ENCODE assay signal across 8 cellular contexts in genomic region chr16:15476971-15477370, GRCh38. TPM values are rescaled to one million over a fixed set of nuclear protein-coding genes. Genes with fewer than 3 reads are reported as not detected.
DNase-seq lines count a peak whose midpoint lies in the region; ATAC-seq lines count a peak whose summit lies in the region.
"Not testable (repeated sequence)": the region's sequence is repeated elsewhere in the genome, so short reads cannot be mapped to it uniquely, and the experiment has no call there.
"Had no signal": no experiment of that assay in that cellular context is flagged by ENCODE, and none has a peak within 500 bp of the region (broad histone marks: within the 10 kb centered on the region; RNA-seq: fewer than 3 reads in every experiment).

No MANE protein-coding gene starts in this region.

- H3K4me1 Mint-ChIP-seq in activated CD4-positive, alpha-beta T cell treated with anti-CD3 and anti-CD28 coated beads for 36 hours, result peaks cover 16% of the 10 kb centered on the region
- H3K4me1 Mint-ChIP-seq in activated CD4-positive, alpha-beta memory T cell treated with anti-CD3 and anti-CD28 coated beads for 36 hours (ENCODE audit: low read depth), result peaks cover 12% of the 10 kb centered on the region
- peaks cover 11% of the 10 kb centered on the region for H3K4me1 Mint-ChIP-seq in activated T-cell treated with anti-CD3 and anti-CD28 coated beads, Interleukin-2, amount 50 U/mL, for 4 hours (ENCODE audit: low read depth)
- peaks cover 18% of the 10 kb centered on the region for H3K4me1 Mint-ChIP-seq in activated naive CD4-positive, alpha-beta T cell treated with anti-CD3 and anti-CD28 coated beads for 36 hours (ENCODE audit: low read depth)
- peaks cover 16% of the 10 kb centered on the region for H3K4me1 Mint-ChIP-seq in activated naive CD8-positive, alpha-beta T cell treated with anti-CD3 and anti-CD28 coated beads for 36 hours
- peaks cover 19% of the 10 kb centered on the region for H3K4me1 Mint-ChIP-seq in stimulated activated memory B cell treated with anti-CD40 and anti-IgM and Interleukin-4, amounts not matched to agents 10 μg/mL and 1 μg/mL and 100 μg/mL, for 72 hours

- peak; percentile 15 for DNase-seq in activated CD4-positive, alpha-beta T cell treated with anti-CD3 and anti-CD28 coated beads for 36 hours
- DNase-seq in activated CD4-positive, alpha-beta memory T cell treated with anti-CD3 and anti-CD28 coated beads for 36 hours; activated T-cell treated with anti-CD3 and anti-CD28 coated beads, Interleukin-2, amount 50 U/mL, for 4 hours; activated naive CD8-positive, alpha-beta T cell treated with anti-CD3 and anti-CD28 coated beads for 36 hours: not testable (repeated sequence)
- DNase-seq in activated naive CD4-positive, alpha-beta T cell treated with anti-CD3 and anti-CD28 coated beads for 36 hours, result peak; percentile 46
- peak; percentile 40 for DNase-seq in stimulated activated CD4-positive, alpha-beta T cell treated with anti-CD3 and anti-CD28 coated beads, Interleukin-1b, Interleukin-23, amount 100 ng/mL, for 48 hours

- ATAC-seq in activated CD4-positive, alpha-beta T cell treated with anti-CD3 and anti-CD28 coated beads for 36 hours, result peak; percentile 37
- ATAC-seq in activated T-cell treated with anti-CD3 and anti-CD28 coated beads, Interleukin-2, amount 50 U/mL, for 4 hours, result peak; percentile 32 to 53
- not testable (repeated sequence) for ATAC-seq in stimulated activated memory B cell treated with anti-CD40 and anti-IgM and Interleukin-4, amounts not matched to agents 10 μg/mL and 1 μg/mL and 100 μg/mL, for 72 hours

- H3K36me3 Mint-ChIP-seq in activated CD4-positive, alpha-beta T cell treated with anti-CD3 and anti-CD28 coated beads for 36 hours (ENCODE audit: low read depth); activated CD4-positive, alpha-beta memory T cell treated with anti-CD3 and anti-CD28 coated beads for 36 hours; activated T-cell treated with anti-CD3 and anti-CD28 coated beads, Interleukin-2, amount 50 U/mL, for 4 hours (ENCODE audit: insufficient read depth); activated naive CD4-positive, alpha-beta T cell treated with anti-CD3 and anti-CD28 coated beads for 36 hours (ENCODE audit: low read depth): not testable (repeated sequence)
- H3K36me3 Mint-ChIP-seq in activated naive CD8-positive, alpha-beta T cell treated with anti-CD3 and anti-CD28 coated beads for 36 hours, result peaks cover 15% of the 10 kb centered on the region
- H3K36me3 Mint-ChIP-seq in stimulated activated memory B cell treated with anti-CD40 and anti-IgM and Interleukin-4, amounts not matched to agents 10 μg/mL and 1 μg/mL and 100 μg/mL, for 72 hours, result peaks cover 13% of the 10 kb centered on the region

- intact Hi-C loops in activated CD4-positive, alpha-beta T cell treated with anti-CD3 and anti-CD28 coated beads for 36 hours (cut with DNase I, micrococcal nuclease); activated CD4-positive, alpha-beta memory T cell treated with anti-CD3 and anti-CD28 coated beads for 36 hours (cut with micrococcal nuclease): not testable (repeated sequence)
- intact Hi-C loops in activated naive CD4-positive, alpha-beta T cell treated with anti-CD3 and anti-CD28 coated beads for 36 hours (cut with micrococcal nuclease), result loop anchor here (5.0 kb wide), 2 partner anchors 115 to 165 kb away; partner anchors contain the start of gene MARF1

- CTCF ChIA-PET in activated CD4-positive, alpha-beta T cell treated with anti-CD3 and anti-CD28 coated beads for 36 hours (lab: Charles Lee), result interaction anchor here (0.7 to 1.6 kb wide), 2 partner anchors 95 to 172 kb away, joined by 4 read pairs; no protein-coding TSS in a partner anchor
- CTCF ChIA-PET in activated CD4-positive, alpha-beta memory T cell treated with anti-CD3 and anti-CD28 coated beads for 36 hours (lab: Charles Lee); activated naive CD4-positive, alpha-beta T cell treated with anti-CD3 and anti-CD28 coated beads for 36 hours (lab: Charles Lee): not testable (repeated sequence)

- H3K4me3 Mint-ChIP-seq in activated CD4-positive, alpha-beta T cell treated with anti-CD3 and anti-CD28 coated beads for 36 hours; activated CD4-positive, alpha-beta memory T cell treated with anti-CD3 and anti-CD28 coated beads for 36 hours; activated naive CD4-positive, alpha-beta T cell treated with anti-CD3 and anti-CD28 coated beads for 36 hours; activated naive CD8-positive, alpha-beta T cell treated with anti-CD3 and anti-CD28 coated beads for 36 hours; stimulated activated memory B cell treated with anti-CD40 and anti-IgM and Interleukin-4, amounts not matched to agents 10 μg/mL and 1 μg/mL and 100 μg/mL, for 72 hours: not testable (repeated sequence)
- H3K4me3 Mint-ChIP-seq in activated T-cell treated with anti-CD3 and anti-CD28 coated beads, Interleukin-2, amount 50 U/mL, for 4 hours, result peak overlapping the region; percentile 16

- not testable (repeated sequence) for H3K27ac Mint-ChIP-seq in activated CD4-positive, alpha-beta T cell treated with anti-CD3 and anti-CD28 coated beads for 36 hours
- peak overlapping the region; percentile 59 for H3K27ac Mint-ChIP-seq in activated CD4-positive, alpha-beta memory T cell treated with anti-CD3 and anti-CD28 coated beads for 36 hours
- H3K27ac Mint-ChIP-seq in activated naive CD4-positive, alpha-beta T cell treated with anti-CD3 and anti-CD28 coated beads for 36 hours, result peak overlapping the region; percentile 60
- peak overlapping the region; percentile 42 for H3K27ac Mint-ChIP-seq in activated naive CD8-positive, alpha-beta T cell treated with anti-CD3 and anti-CD28 coated beads for 36 hours
- H3K27ac Mint-ChIP-seq in stimulated activated memory B cell treated with anti-CD40 and anti-IgM and Interleukin-4, amounts not matched to agents 10 μg/mL and 1 μg/mL and 100 μg/mL, for 72 hours, result peak overlapping the region; percentile 59

- H3K27me3 Mint-ChIP-seq in activated CD4-positive, alpha-beta T cell treated with anti-CD3 and anti-CD28 coated beads for 36 hours; activated CD4-positive, alpha-beta memory T cell treated with anti-CD3 and anti-CD28 coated beads for 36 hours; activated T-cell treated with anti-CD3 and anti-CD28 coated beads, Interleukin-2, amount 50 U/mL, for 4 hours (ENCODE audit: low read depth); activated naive CD4-positive, alpha-beta T cell treated with anti-CD3 and anti-CD28 coated beads for 36 hours (ENCODE audit: low read depth); activated naive CD8-positive, alpha-beta T cell treated with anti-CD3 and anti-CD28 coated beads for 36 hours; stimulated activated memory B cell treated with anti-CD40 and anti-IgM and Interleukin-4, amounts not matched to agents 10 μg/mL and 1 μg/mL and 100 μg/mL, for 72 hours: not testable (repeated sequence)

- POLR2A ChIA-PET in activated CD4-positive, alpha-beta T cell treated with anti-CD3 and anti-CD28 coated beads for 36 hours (lab: Charles Lee), result not testable (repeated sequence)
- POLR2A ChIA-PET in activated CD4-positive, alpha-beta memory T cell treated with anti-CD3 and anti-CD28 coated beads for 36 hours (lab: Charles Lee), result interaction anchor here (1.3 kb wide), 1 partner anchor 12 kb away, joined by 4 read pairs; no protein-coding TSS in a partner anchor

- H3K9me3 Mint-ChIP-seq in activated CD4-positive, alpha-beta T cell treated with anti-CD3 and anti-CD28 coated beads for 36 hours (ENCODE audit: low read depth); activated CD4-positive, alpha-beta memory T cell treated with anti-CD3 and anti-CD28 coated beads for 36 hours; activated T-cell treated with anti-CD3 and anti-CD28 coated beads, Interleukin-2, amount 50 U/mL, for 4 hours; stimulated activated memory B cell treated with anti-CD40 and anti-IgM and Interleukin-4, amounts not matched to agents 10 μg/mL and 1 μg/mL and 100 μg/mL, for 72 hours: not testable (repeated sequence)
- peaks cover 14% of the 10 kb centered on the region for H3K9me3 Mint-ChIP-seq in activated naive CD4-positive, alpha-beta T cell treated with anti-CD3 and anti-CD28 coated beads for 36 hours
- peaks cover 15% of the 10 kb centered on the region for H3K9me3 Mint-ChIP-seq in activated naive CD8-positive, alpha-beta T cell treated with anti-CD3 and anti-CD28 coated beads for 36 hours

RNA-seq across cellular contexts. Expression of gene BMERB1, which starts 42.6 kb away (rescaled TPM):
- 10 to 100 TPM; 10.1 to 11.6 TPM for total RNA-seq in activated CD4-positive, alpha-beta T cell treated with anti-CD3 and anti-CD28 coated beads for 36 hours
- 1 to 10 TPM; 7.1 to 7.7 TPM for total RNA-seq in activated CD4-positive, alpha-beta memory T cell treated with anti-CD3 and anti-CD28 coated beads for 36 hours
- total RNA-seq in activated T-cell treated with anti-CD3 and anti-CD28 coated beads, Interleukin-2, amount 50 U/mL, for 4 hours, result 10 to 100 TPM; 15.4 to 20.8 (median 19.0) TPM
- 1 to 10 TPM; 7.2 to 9.0 TPM for total RNA-seq in activated naive CD4-positive, alpha-beta T cell treated with anti-CD3 and anti-CD28 coated beads for 36 hours
- total RNA-seq in activated naive CD8-positive, alpha-beta T cell treated with anti-CD3 and anti-CD28 coated beads for 36 hours, result 10 to 100 TPM; 19.9 to 24.8 TPM
- total RNA-seq: Caco-2 had no signal
